25 cellular contexts compared by ENCODE assay signal in genomic region chr10:6734286-6734685, GRCh38.
"Had no signal": no experiment of that assay in that cellular context is flagged by ENCODE, and none has a peak within 500 bp of the region (broad histone marks: within the 10 kb centered on the region; RNA-seq: fewer than 3 reads in every experiment).

No MANE protein-coding gene starts in this region.

- H3K4me3 Mint-ChIP-seq: effector memory CD8-positive, alpha-beta T cell; naive B cell; neural progenitor cell; stimulated activated naive CD8-positive, alpha-beta T cell treated with anti-CD3 and anti-CD28 coated beads, Interleukin-15, amount 100 ng/mL, for 72 hours had no signal

- FAIRE-seq: endometrium, keratinocyte had no signal

- H3K27ac ChIP-seq: esophagus squamous epithelium, lower lobe of right lung, neural progenitor cell, right atrium auricular region, skin epidermis, suprapubic skin, transverse colon, upper lobe of right lung, uterus had no signal

- H3K4me2 ChIP-seq: neural progenitor cell had no signal

- H3K9me3 Mint-ChIP-seq: effector memory CD8-positive, alpha-beta T cell; naive B cell; nephron; neural progenitor cell; stimulated activated naive CD8-positive, alpha-beta T cell treated with anti-CD3 and anti-CD28 coated beads, Interleukin-15, amount 100 ng/mL, for 72 hours had no signal

- H3K27me3 ChIP-seq: neural progenitor cell, right atrium auricular region, uterus had no signal

- H3K36me3 ChIP-seq: esophagus squamous epithelium, lower lobe of right lung, neural progenitor cell, right atrium auricular region, suprapubic skin, transverse colon, upper lobe of right lung, uterus had no signal

- H3K4me1 ChIP-seq: uterus had no signal

- H3K9ac ChIP-seq: neural progenitor cell had no signal

- H3K27ac Mint-ChIP-seq: effector memory CD8-positive, alpha-beta T cell; naive B cell; nephron; neural progenitor cell; progenitor cell of endocrine pancreas; stimulated activated naive CD8-positive, alpha-beta T cell treated with anti-CD3 and anti-CD28 coated beads, Interleukin-15, amount 100 ng/mL, for 72 hours had no signal

- H3K36me3 Mint-ChIP-seq: naive B cell, neural progenitor cell had no signal

- H3K4me3 ChIP-seq: esophagus squamous epithelium, lower lobe of right lung, neural progenitor cell, right atrium auricular region, skin epidermis, suprapubic skin, transverse colon, upper lobe of right lung, uterus had no signal

- DNase-seq: cortex of kidney; effector memory CD8-positive, alpha-beta T cell; erythroblast; esophagus squamous epithelium; foreskin melanocyte; hypothalamus; left ventricle myocardium superior; lower lobe of right lung; naive B cell; stimulated activated CD4-positive, alpha-beta T cell treated with anti-CD3 and anti-CD28 coated beads, Interleukin-15, amount 100 ng/mL, for 24 hours; stimulated activated CD4-positive, alpha-beta T cell treated with anti-CD3 and anti-CD28 coated beads, Interleukin-2, amount 100 ng/mL, for 48 hours; stimulated activated naive CD4-positive, alpha-beta T cell; stimulated activated naive CD8-positive, alpha-beta T cell treated with anti-CD3 and anti-CD28 coated beads, Interleukin-15, amount 100 ng/mL, for 72 hours; transverse colon; upper lobe of right lung; uterus had no signal

- H2AFZ ChIP-seq: neural progenitor cell had no signal

- ATAC-seq: effector memory CD8-positive, alpha-beta T cell; left ventricle myocardium superior; sciatic nerve; stimulated activated naive CD8-positive, alpha-beta T cell treated with anti-CD3 and anti-CD28 coated beads, Interleukin-15, amount 100 ng/mL, for 72 hours; upper lobe of right lung had no signal

- H3K9me3 ChIP-seq: esophagus squamous epithelium, lower lobe of right lung, right atrium auricular region, suprapubic skin, transverse colon, upper lobe of right lung, uterus had no signal
